Comparison of ENCODE assay signal across 1 cellular context in the genomic region with DNA sequence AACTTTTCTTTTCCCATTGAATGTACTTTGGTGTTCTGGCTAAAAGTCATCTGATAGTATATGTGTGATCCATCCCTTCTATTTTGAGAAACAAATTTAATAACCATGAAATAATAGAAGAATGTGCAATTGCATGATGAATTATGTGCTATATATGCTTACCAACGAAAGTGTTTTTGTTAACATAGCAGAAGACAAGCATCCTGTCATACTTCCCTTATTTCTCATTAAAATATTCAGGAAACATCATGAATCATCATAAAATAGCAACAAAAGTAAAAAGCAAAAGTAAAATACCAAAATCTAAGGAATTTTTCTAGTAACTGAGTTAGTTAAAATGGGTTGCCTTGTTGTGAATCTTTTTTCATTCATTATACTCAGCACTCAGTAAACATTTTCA.
TF ChIP-seq lines count a peak whose summit lies in the region.

No MANE protein-coding gene starts in this region.

TF ChIP-seq in HepG2, 621 proteins besides CTCF, POLR2A, EP300 and RAD21 (continued from another document):
- TF ChIP-seq, protein P1, sequence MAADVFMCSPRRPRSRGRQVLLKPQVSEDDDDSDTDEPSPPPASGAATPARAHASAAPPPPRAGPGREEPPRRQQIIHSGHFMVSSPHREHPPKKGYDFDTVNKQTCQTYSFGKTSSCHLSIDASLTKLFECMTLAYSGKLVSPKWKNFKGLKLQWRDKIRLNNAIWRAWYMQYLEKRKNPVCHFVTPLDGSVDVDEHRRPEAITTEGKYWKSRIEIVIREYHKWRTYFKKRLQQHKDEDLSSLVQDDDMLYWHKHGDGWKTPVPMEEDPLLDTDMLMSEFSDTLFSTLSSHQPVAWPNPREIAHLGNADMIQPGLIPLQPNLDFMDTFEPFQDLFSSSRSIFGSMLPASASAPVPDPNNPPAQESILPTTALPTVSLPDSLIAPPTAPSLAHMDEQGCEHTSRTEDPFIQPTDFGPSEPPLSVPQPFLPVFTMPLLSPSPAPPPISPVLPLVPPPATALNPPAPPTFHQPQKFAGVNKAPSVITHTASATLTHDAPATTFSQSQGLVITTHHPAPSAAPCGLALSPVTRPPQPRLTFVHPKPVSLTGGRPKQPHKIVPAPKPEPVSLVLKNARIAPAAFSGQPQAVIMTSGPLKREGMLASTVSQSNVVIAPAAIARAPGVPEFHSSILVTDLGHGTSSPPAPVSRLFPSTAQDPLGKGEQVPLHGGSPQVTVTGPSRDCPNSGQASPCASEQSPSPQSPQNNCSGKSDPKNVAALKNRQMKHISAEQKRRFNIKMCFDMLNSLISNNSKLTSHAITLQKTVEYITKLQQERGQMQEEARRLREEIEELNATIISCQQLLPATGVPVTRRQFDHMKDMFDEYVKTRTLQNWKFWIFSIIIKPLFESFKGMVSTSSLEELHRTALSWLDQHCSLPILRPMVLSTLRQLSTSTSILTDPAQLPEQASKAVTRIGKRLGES (CRISPR knock-in tag; IDR thresholded peaks at IDR 0.05; ENCODE audit: borderline replicate concordance) = no peak
- TF ChIP-seq ZNF446 (CRISPR knock-in tag; IDR thresholded peaks at IDR 0.05) (no peak), ZFY (CRISPR knock-in tag; IDR thresholded peaks at IDR 0.05) (no peak), XRCC5 (optimal IDR thresholded peaks at IDR 0.05; ENCODE audit: low read length) (no peak), ZNF670 (CRISPR knock-in tag; IDR thresholded peaks at IDR 0.05; ENCODE audit: borderline replicate concordance) (no peak), ARID4A (CRISPR knock-in tag; IDR thresholded peaks at IDR 0.05; ENCODE audit: borderline replicate concordance) (no peak), TFDP1 (CRISPR knock-in tag; IDR thresholded peaks at IDR 0.05; ENCODE audit: borderline replicate concordance) (no peak), ATM (IDR thresholded peaks at IDR 0.05; ENCODE audit: borderline replicate concordance) (no peak), SALL2 (CRISPR knock-in tag; IDR thresholded peaks at IDR 0.05) (no peak), ELF1 (CRISPR knock-in tag; IDR thresholded peaks at IDR 0.05) (no peak), ZFP37 (CRISPR knock-in tag; IDR thresholded peaks at IDR 0.05; ENCODE audit: borderline replicate concordance) (no peak), ZNF839 (CRISPR knock-in tag; IDR thresholded peaks at IDR 0.05; ENCODE audit: borderline replicate concordance) (no peak), SP5 (CRISPR knock-in tag; IDR thresholded peaks at IDR 0.05; ENCODE audit: borderline replicate concordance, low read depth) (no peak), ZNF558 (CRISPR knock-in tag; IDR thresholded peaks at IDR 0.05; ENCODE audit: borderline replicate concordance) (no peak)
- TF ChIP-seq, protein P2, sequence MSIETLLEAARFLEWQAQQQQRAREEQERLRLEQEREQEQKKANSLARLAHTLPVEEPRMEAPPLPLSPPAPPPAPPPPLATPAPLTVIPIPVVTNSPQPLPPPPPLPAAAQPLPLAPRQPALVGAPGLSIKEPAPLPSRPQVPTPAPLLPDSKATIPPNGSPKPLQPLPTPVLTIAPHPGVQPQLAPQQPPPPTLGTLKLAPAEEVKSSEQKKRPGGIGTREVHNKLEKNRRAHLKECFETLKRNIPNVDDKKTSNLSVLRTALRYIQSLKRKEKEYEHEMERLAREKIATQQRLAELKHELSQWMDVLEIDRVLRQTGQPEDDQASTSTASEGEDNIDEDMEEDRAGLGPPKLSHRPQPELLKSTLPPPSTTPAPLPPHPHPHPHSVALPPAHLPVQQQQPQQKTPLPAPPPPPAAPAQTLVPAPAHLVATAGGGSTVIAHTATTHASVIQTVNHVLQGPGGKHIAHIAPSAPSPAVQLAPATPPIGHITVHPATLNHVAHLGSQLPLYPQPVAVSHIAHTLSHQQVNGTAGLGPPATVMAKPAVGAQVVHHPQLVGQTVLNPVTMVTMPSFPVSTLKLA (IDR thresholded peaks at IDR 0.05) = no peak
- TF ChIP-seq, protein P3, sequence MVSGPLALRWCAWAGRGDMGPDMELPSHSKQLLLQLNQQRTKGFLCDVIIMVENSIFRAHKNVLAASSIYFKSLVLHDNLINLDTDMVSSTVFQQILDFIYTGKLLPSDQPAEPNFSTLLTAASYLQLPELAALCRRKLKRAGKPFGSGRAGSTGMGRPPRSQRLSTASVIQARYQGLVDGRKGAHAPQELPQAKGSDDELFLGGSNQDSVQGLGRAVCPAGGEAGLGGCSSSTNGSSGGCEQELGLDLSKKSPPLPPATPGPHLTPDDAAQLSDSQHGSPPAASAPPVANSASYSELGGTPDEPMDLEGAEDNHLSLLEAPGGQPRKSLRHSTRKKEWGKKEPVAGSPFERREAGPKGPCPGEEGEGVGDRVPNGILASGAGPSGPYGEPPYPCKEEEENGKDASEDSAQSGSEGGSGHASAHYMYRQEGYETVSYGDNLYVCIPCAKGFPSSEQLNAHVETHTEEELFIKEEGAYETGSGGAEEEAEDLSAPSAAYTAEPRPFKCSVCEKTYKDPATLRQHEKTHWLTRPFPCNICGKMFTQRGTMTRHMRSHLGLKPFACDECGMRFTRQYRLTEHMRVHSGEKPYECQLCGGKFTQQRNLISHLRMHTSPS (CRISPR knock-in tag; IDR thresholded peaks at IDR 0.05; ENCODE audit: low read depth) = no peak
